In genomic region chr6:10217111-10217510, GRCh38 we compare ENCODE assay signal across 17 cellular contexts.
DNase-seq lines count a peak whose midpoint lies in the region; TF ChIP-seq lines count a peak whose summit lies in the region.
"Had no signal": no experiment of that assay in that cellular context is flagged by ENCODE, and none has a peak within 500 bp of the region (broad histone marks: within the 10 kb centered on the region; RNA-seq: fewer than 3 reads in every experiment).

No MANE protein-coding gene starts in this region.

- DNase-seq in mammary epithelial cell (no peak), breast epithelium (ENCODE audit: low spot score in 2 of 2) (no peak), hepatocyte (ENCODE audit: low spot score) (no peak), smooth muscle cell (lab: John Stamatoyannopoulos, UW; ENCODE audit: unreplicated experiment) (no peak), NCI-H2029 treated with DMSO at 0.1 percent for 48 hours (lab: John Stamatoyannopoulos, UW) (no peak), SIG-M5 (lab: John Stamatoyannopoulos, UW) (no peak)
- no peak for DNase-seq in activated CD4-positive, alpha-beta T cell treated with anti-CD3 and anti-CD28 coated beads for 1 hour
- DNase-seq: AML-193; CD4-positive, alpha-beta T cell; DMS153; DMS79; GDM1; GOT3; H7 had no signal

- H3K9ac ChIP-seq in mammary epithelial cell (ENCODE audit: insufficient read depth, low read length) (no peak overlapping the region), smooth muscle cell (ENCODE audit: low read depth) (no peak overlapping the region)

- TF ChIP-seq CTCF in mammary epithelial cell (conservative IDR thresholded peaks at IDR 0.05 in 1 of 2, IDR thresholded peaks at IDR 0.05 in 1 of 2; ENCODE audit: extremely low read depth in 1 of 2, insufficient read depth in 1 of 2, low read depth in 1 of 2, low read length in 2 of 2) (no peak), breast epithelium (IDR thresholded peaks at IDR 0.05) (no peak), hepatocyte (IDR thresholded peaks at IDR 0.05; ENCODE audit: poor library complexity) (no peak), smooth muscle cell (IDR thresholded peaks at IDR 0.05; ENCODE audit: borderline replicate concordance, insufficient read depth, poor library complexity, severe bottlenecking) (no peak)

- intact Hi-C loops in mammary epithelial cell (cut with micrococcal nuclease), result no loop called here
- intact Hi-C loops in breast epithelium (cut with DNase I; ENCODE audit: low total_unique reads), result loop anchor here (10.0 kb wide), 1 partner anchor 1062 kb away; no protein-coding TSS in a partner anchor

- no peak for TF ChIP-seq POLR2A in breast epithelium (IDR thresholded peaks at IDR 0.05)

- H3K79me2 ChIP-seq in mammary epithelial cell (ENCODE audit: insufficient read depth, low read length), result no peaks in the 10 kb centered on the region
- no peaks in the 10 kb centered on the region for H3K79me2 ChIP-seq in hepatocyte
- no peaks in the 10 kb centered on the region for H3K79me2 ChIP-seq in smooth muscle cell (ENCODE audit: low read depth)

- no peaks in the 10 kb centered on the region for H3K4me1 ChIP-seq in mammary epithelial cell (ENCODE audit: insufficient read depth, low read length)
- H3K4me1 ChIP-seq in breast epithelium, result no peaks in the 10 kb centered on the region
- peaks cover 5% of the 10 kb centered on the region for H3K4me1 ChIP-seq in hepatocyte (ENCODE audit: insufficient read depth)
- H3K4me1 ChIP-seq in smooth muscle cell (ENCODE audit: low read depth), result peaks cover 16% of the 10 kb centered on the region
- H3K4me1 ChIP-seq: A549 had no signal

- H2AFZ ChIP-seq in mammary epithelial cell (ENCODE audit: low read depth, low read length) (peak overlapping the region; percentile 41), hepatocyte (no peak overlapping the region), smooth muscle cell (ENCODE audit: low read depth) (peak overlapping the region; percentile 45)

- H3F3A ChIP-seq in smooth muscle cell (ENCODE audit: low read depth), result no peaks in the 10 kb centered on the region

- dilution Hi-C loops in mammary epithelial cell (cut with HindIII; ENCODE audit: low sequenced_read_pairs), result no loop called here

- H3K36me3 ChIP-seq in mammary epithelial cell (ENCODE audit: insufficient read depth, low read length) (no peaks in the 10 kb centered on the region), breast epithelium (no peaks in the 10 kb centered on the region), hepatocyte (replicated peaks; ENCODE audit: insufficient read depth, low read depth) (no peaks in the 10 kb centered on the region), smooth muscle cell (ENCODE audit: low read depth) (no peaks in the 10 kb centered on the region)

- H3K9me3 ChIP-seq in mammary epithelial cell (replicated peaks; ENCODE audit: insufficient read depth, low read length) (no peaks in the 10 kb centered on the region), breast epithelium (no peaks in the 10 kb centered on the region), hepatocyte (ENCODE audit: low read depth) (no peaks in the 10 kb centered on the region), smooth muscle cell (replicated peaks; ENCODE audit: low read depth) (no peaks in the 10 kb centered on the region)
- H3K9me3 ChIP-seq: A549 had no signal

- H4K20me1 ChIP-seq in mammary epithelial cell (ENCODE audit: insufficient read depth, low read length), result no peaks in the 10 kb centered on the region
- H4K20me1 ChIP-seq in hepatocyte (ENCODE audit: insufficient read depth, poor library complexity, severe bottlenecking), result no peaks in the 10 kb centered on the region
- no peaks in the 10 kb centered on the region for H4K20me1 ChIP-seq in smooth muscle cell (ENCODE audit: low read depth)

- BruUV-seq in mammary epithelial cell (replicated peaks; lab: Mats Ljungman, UMichigan), result no TSS peak

- no peaks in the 10 kb centered on the region for H3K27me3 ChIP-seq in mammary epithelial cell (ENCODE audit: insufficient read depth, low read length)
- H3K27me3 ChIP-seq in breast epithelium, result no peaks in the 10 kb centered on the region
- H3K27me3 ChIP-seq in hepatocyte, result no peaks in the 10 kb centered on the region
- H3K27me3 ChIP-seq in smooth muscle cell (ENCODE audit: low read depth), result no peaks in the 10 kb centered on the region

- in situ Hi-C loops in mammary epithelial cell (cut with MboI; ENCODE audit: low sequenced_read_pairs in 2 of 2), result no loop called here

- WGBS in mammary epithelial cell (ENCODE audit: low coverage, missing lambda C conversion rate), result 47% methylated on average over 5 of the region's 5 CpGs
- 69% methylated on average over 5 of the region's 5 CpGs for WGBS in hepatocyte (ENCODE audit: low lambda C conversion rate, missing lambda C conversion rate)
- WGBS in smooth muscle cell (ENCODE audit: low lambda C conversion rate), result 55% methylated on average over 5 of the region's 5 CpGs

- H3K27ac ChIP-seq in mammary epithelial cell (ENCODE audit: insufficient read depth, low read depth, low read length) (no peak overlapping the region), breast epithelium (peak overlapping the region in 1 of 2 donors; percentile 58), hepatocyte (peak overlapping the region; percentile 1), smooth muscle cell (ENCODE audit: low read depth) (no peak overlapping the region)
- H3K27ac ChIP-seq: 22Rv1, A549, C4-2B had no signal

- H3K4me2 ChIP-seq in mammary epithelial cell (ENCODE audit: insufficient read depth, low read depth, low read length), result no peak overlapping the region
- no peak overlapping the region for H3K4me2 ChIP-seq in hepatocyte
- H3K4me2 ChIP-seq in smooth muscle cell, result no peak overlapping the region
- H3K4me2 ChIP-seq: A549 had no signal

- H3K4me3 ChIP-seq in mammary epithelial cell (replicated peaks in 1 of 3; ENCODE audit: insufficient read depth in 1 of 3, low read depth in 2 of 3, low read length in 3 of 3), result no peak overlapping the region
- no peak overlapping the region for H3K4me3 ChIP-seq in breast epithelium
- no peak overlapping the region for H3K4me3 ChIP-seq in hepatocyte
- H3K4me3 ChIP-seq in smooth muscle cell, result no peak overlapping the region
- H3K4me3 ChIP-seq: A549 had no signal

- CTCF ChIA-PET in mammary epithelial cell (lab: Charles Lee; ENCODE audit: low non-redundant PET), result interaction anchor here (0.6 kb wide), 1 partner anchor 25 kb away, joined by 3 read pairs; no protein-coding TSS in a partner anchor

- H3K9me2 ChIP-seq in hepatocyte (replicated peaks; ENCODE audit: insufficient read depth), result no peaks in the 10 kb centered on the region
